ENCODE assay signal across 12 cellular contexts in the genomic region with DNA sequence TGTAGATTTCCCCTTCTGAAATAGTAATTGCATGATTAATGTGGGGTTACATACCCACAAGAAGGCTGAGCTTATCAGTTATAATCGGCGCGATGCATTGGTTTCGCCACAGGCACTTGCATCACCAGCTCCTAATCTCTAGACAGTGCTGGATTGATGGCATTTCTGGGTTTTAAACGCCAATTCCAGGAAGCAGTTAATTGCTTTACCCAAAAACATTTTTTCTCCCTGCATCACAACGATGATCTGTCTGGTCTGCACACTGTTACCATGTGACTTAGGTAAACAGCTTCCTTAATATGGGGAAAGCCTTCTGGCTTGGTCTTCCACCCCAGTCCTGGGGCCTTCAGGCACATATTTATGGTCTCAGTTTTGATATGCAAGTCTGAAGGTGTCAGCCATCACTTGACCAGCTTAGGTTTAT.
DNase-seq lines count a peak whose midpoint lies in the region; TF ChIP-seq lines count a peak whose summit lies in the region.
"Had no signal": no experiment of that assay in that cellular context is flagged by ENCODE, and none has a peak within 500 bp of the region (broad histone marks: within the 10 kb centered on the region; RNA-seq: fewer than 3 reads in every experiment).

No MANE protein-coding gene starts in this region.

- WGBS in H9 (ENCODE audit: extremely low coverage, insufficient read length, low lambda C conversion rate), result no CpG with 5 or more reads among the region's 6 CpGs

- H3K56ac ChIP-seq in H9 (ENCODE audit: insufficient read length, low read depth, low read length), result no peak overlapping the region

- peaks cover 10% of the 10 kb centered on the region for H3K27me3 Mint-ChIP-seq in activated CD4-positive, alpha-beta T cell treated with anti-CD3 and anti-CD28 coated beads, Interleukin-2, amount 10 ng/mL, durations not matched to agents 24 days and 14 days
- H3K27me3 Mint-ChIP-seq in glutamatergic neuron (ENCODE audit: unreplicated experiment) (no peaks in the 10 kb centered on the region), H9 (ENCODE audit: low read depth) (no peaks in the 10 kb centered on the region; the same call in none of the 2 replicates)

- H3K27me3 ChIP-seq in skeletal muscle satellite cell (ENCODE audit: control insufficient read depth, insufficient read depth, low read length), result no peaks in the 10 kb centered on the region
- no peaks in the 10 kb centered on the region for H3K27me3 ChIP-seq in H9 (ENCODE audit: insufficient read depth, low read length)
- H3K27me3 ChIP-seq: BE2C, suprapubic skin had no signal

- H3K4me3 ChIP-seq in cardiac fibroblast (replicated peaks in 1 of 2; ENCODE audit: low read depth in 2 of 2, low read length in 2 of 2) (no peak overlapping the region), skeletal muscle satellite cell (ENCODE audit: low read length) (no peak overlapping the region)
- H3K4me3 ChIP-seq: suprapubic skin had no signal

- peak overlapping the region; percentile 9 for H3K4me3 Mint-ChIP-seq in activated CD4-positive, alpha-beta T cell treated with anti-CD3 and anti-CD28 coated beads, Interleukin-2, amount 10 ng/mL, durations not matched to agents 24 days and 14 days
- H3K4me3 Mint-ChIP-seq in glutamatergic neuron (ENCODE audit: unreplicated experiment) (no peak overlapping the region), H9 (no peak overlapping the region)

- no peak overlapping the region for H2BK5ac ChIP-seq in H9 (ENCODE audit: insufficient read length, low read length)

- H3K36me3 Mint-ChIP-seq in activated CD4-positive, alpha-beta T cell treated with anti-CD3 and anti-CD28 coated beads, Interleukin-2, amount 10 ng/mL, durations not matched to agents 24 days and 14 days (ENCODE audit: low read depth), result peaks cover 3% of the 10 kb centered on the region
- H3K36me3 Mint-ChIP-seq in glutamatergic neuron (ENCODE audit: unreplicated experiment) (no peaks in the 10 kb centered on the region), H9 (ENCODE audit: insufficient read depth in 1 of 3, low read depth in 3 of 3) (peaks cover 0 to 8% (median 0%) of the 10 kb centered on the region in 3 experiments; a peak in 1 of 7 replicates)

- H3K9me3 ChIP-seq in skeletal muscle satellite cell (replicated peaks; ENCODE audit: low read length) (no peaks in the 10 kb centered on the region), H9 (ENCODE audit: control insufficient read depth, low read depth, low read length) (no peaks in the 10 kb centered on the region)
- H3K9me3 ChIP-seq: BE2C, suprapubic skin had no signal

- no peak overlapping the region for H2BK12ac ChIP-seq in H9 (ENCODE audit: insufficient read length, low read depth, low read length)

- H2AK5ac ChIP-seq in H9 (ENCODE audit: insufficient read length, low read length), result no peak overlapping the region

- no peaks in the 10 kb centered on the region for H4K20me1 ChIP-seq in H9 (ENCODE audit: control insufficient read depth, insufficient read depth, insufficient read length)

- H3K4me1 Mint-ChIP-seq in activated CD4-positive, alpha-beta T cell treated with anti-CD3 and anti-CD28 coated beads, Interleukin-2, amount 10 ng/mL, durations not matched to agents 24 days and 14 days, result peaks cover 59% of the 10 kb centered on the region
- H3K4me1 Mint-ChIP-seq in glutamatergic neuron (ENCODE audit: low read depth, unreplicated experiment) (peaks cover 23% of the 10 kb centered on the region), H9 (peaks cover 34 to 43% of the 10 kb centered on the region in 2 experiments)

- peak overlapping the region; percentile 68 for H3K27ac Mint-ChIP-seq in activated CD4-positive, alpha-beta T cell treated with anti-CD3 and anti-CD28 coated beads, Interleukin-2, amount 10 ng/mL, durations not matched to agents 24 days and 14 days
- H3K27ac Mint-ChIP-seq in glutamatergic neuron (ENCODE audit: unreplicated experiment), result no peak overlapping the region
- H3K27ac Mint-ChIP-seq in H9, result no peak overlapping the region

- TF ChIP-seq CTCF in cardiac fibroblast (IDR thresholded peaks at IDR 0.05; ENCODE audit: low read depth, low read length), result no peak
- no peak for TF ChIP-seq CTCF in glutamatergic neuron (IDR thresholded peaks at IDR 0.05; ENCODE audit: partially characterized antibody, unreplicated experiment)
- TF ChIP-seq CTCF in H9 (conservative IDR thresholded peaks at IDR 0.05), result no peak

- no peak overlapping the region for H3K18ac ChIP-seq in H9 (ENCODE audit: insufficient read length, low read depth, low read length)

- no peak overlapping the region for H2BK120ac ChIP-seq in H9 (ENCODE audit: low read depth, low read length, poor library complexity, severe bottlenecking)

- peak overlapping the region; percentile 17 for H3K4me2 ChIP-seq in skeletal muscle satellite cell (ENCODE audit: low read length)
- no peak overlapping the region for H3K4me2 ChIP-seq in H9 (ENCODE audit: insufficient read depth, insufficient read length, low read length)

- no peak overlapping the region for H4K91ac ChIP-seq in H9 (ENCODE audit: insufficient read length, low read depth, low read length)

- H3K9ac ChIP-seq in skeletal muscle satellite cell (ENCODE audit: low read depth, low read length), result no peak overlapping the region
- H3K9ac ChIP-seq in H9 (ENCODE audit: extremely low read depth, insufficient read length, low read length), result no peak overlapping the region

- peaks cover under 1% of the 10 kb centered on the region for H3K23me2 ChIP-seq in H9 (ENCODE audit: insufficient read length, low read depth, low read length, poor library complexity, severe bottlenecking)

- no peak overlapping the region for H3K14ac ChIP-seq in H9 (ENCODE audit: insufficient read depth, low read length)

- no peak overlapping the region for H4K5ac ChIP-seq in H9 (ENCODE audit: insufficient read length, low read depth, low read length)

- H3T11ph ChIP-seq in H9 (ENCODE audit: low read length), result no peak overlapping the region

- H2AFZ ChIP-seq in H9 (ENCODE audit: low read length), result no peak overlapping the region

- H2BK20ac ChIP-seq in H9 (ENCODE audit: low read depth, low read length, poor library complexity, severe bottlenecking), result no peak overlapping the region

- H4K8ac ChIP-seq in H9 (replicated peaks; ENCODE audit: insufficient read length, low read depth, low read length), result no peak overlapping the region

- H3K9me3 Mint-ChIP-seq in activated CD4-positive, alpha-beta T cell treated with anti-CD3 and anti-CD28 coated beads, Interleukin-2, amount 10 ng/mL, durations not matched to agents 24 days and 14 days, result peaks cover 4% of the 10 kb centered on the region
- H3K9me3 Mint-ChIP-seq in glutamatergic neuron (ENCODE audit: unreplicated experiment) (peaks cover 2% of the 10 kb centered on the region), H9 (no peaks in the 10 kb centered on the region)

- H3K79me1 ChIP-seq in H9 (ENCODE audit: insufficient read depth, low read depth, low read length, poor library complexity, severe bottlenecking), result no peaks in the 10 kb centered on the region

- intact Hi-C loops in activated CD4-positive, alpha-beta T cell treated with anti-CD3 and anti-CD28 coated beads, Interleukin-2, amount 10 ng/mL, durations not matched to agents 24 days and 14 days (cut with micrococcal nuclease), result loop anchor here (1.0 to 2.0 kb wide), 4 partner anchors 10 to 73 kb away; no protein-coding TSS in a partner anchor

- no peaks in the 10 kb centered on the region for H3K36me3 ChIP-seq in skeletal muscle satellite cell (ENCODE audit: insufficient read depth, low read length)
- H3K36me3 ChIP-seq: BE2C, suprapubic skin had no signal

- DNase-seq in activated CD4-positive, alpha-beta T cell treated with anti-CD3 and anti-CD28 coated beads, Interleukin-2, amount 10 ng/mL, durations not matched to agents 24 days and 14 days, result peak; percentile 78
- no peak for DNase-seq in activated CD4-positive, alpha-beta T cell treated with anti-CD3 and anti-CD28 coated beads for 1 hour
- DNase-seq in SIG-M5 (lab: John Stamatoyannopoulos, UW) (peak; percentile 33), cardiac fibroblast (ENCODE audit: low read depth in 2 of 2) (peak; percentile 85 to 97), pons (ENCODE audit: low spot score) (no peak), glutamatergic neuron (no peak), H9 (no peak)
- DNase-seq: activated effector memory CD4-positive, alpha-beta T cell treated with Interleukin-2 at 50 U/mL for 16 hours; BE2C; NCI-H748 treated with DMSO at 0.1 percent for 48 hours had no signal

- H3K23ac ChIP-seq in H9 (ENCODE audit: insufficient read length, low read depth, low read length), result no peak overlapping the region

- H3K4me1 ChIP-seq in skeletal muscle satellite cell (ENCODE audit: control insufficient read depth, insufficient read depth, low read length) (peaks cover 43% of the 10 kb centered on the region), H9 (ENCODE audit: insufficient read depth, low read length) (peaks cover under 1% of the 10 kb centered on the region; the same call in 1 of the 2 replicates)

- H3K79me2 ChIP-seq in H9 (ENCODE audit: insufficient read depth, low read length), result no peaks in the 10 kb centered on the region

- no peak overlapping the region for H3K27ac ChIP-seq in H9 (ENCODE audit: insufficient read length, low read depth, low read length)
- H3K27ac ChIP-seq: suprapubic skin had no signal

- no peak overlapping the region for H2BK15ac ChIP-seq in H9 (ENCODE audit: low read depth, low read length)

- H3K4ac ChIP-seq in H9 (ENCODE audit: low read depth, low read length), result no peak overlapping the region

Comparison
In these comparisons a context has a peak if more than half of its experiments do, and no peak if none do; other contexts are left out.
1. DNase-seq: peak in activated CD4-positive, alpha-beta T cell treated with anti-CD3 and anti-CD28 coated beads, Interleukin-2, amount 10 ng/mL, durations not matched to agents 24 days and 14 days (single experiment), SIG-M5 (single experiment) and cardiac fibroblast (2 of 2); none in activated CD4-positive, alpha-beta T cell treated with anti-CD3 and anti-CD28 coated beads for 1 hour (single experiment), pons (single experiment), glutamatergic neuron (single experiment) and H9 (single experiment).